Comparison of ENCODE assay signal across 20 cellular contexts in the genomic region with DNA sequence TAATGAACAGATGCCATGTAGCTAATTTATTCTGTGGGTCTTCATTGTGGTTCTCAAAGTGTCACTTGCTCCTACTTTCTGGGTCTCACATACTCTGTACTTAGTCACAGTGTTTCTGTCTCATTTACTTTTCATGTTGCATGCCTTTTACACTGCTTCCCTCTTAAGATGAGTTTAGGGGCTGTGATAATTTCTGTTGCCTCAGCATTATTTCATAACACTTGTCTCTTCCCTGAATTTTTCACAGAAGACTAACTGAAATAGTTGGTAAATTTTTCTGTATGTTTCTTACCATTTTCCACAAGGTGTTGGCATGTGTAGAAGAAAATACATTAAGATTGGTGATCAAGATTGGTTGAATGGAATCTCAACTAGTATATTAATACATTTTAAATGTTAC. TPM values are rescaled to one million over a fixed set of nuclear protein-coding genes. Genes with fewer than 3 reads are reported as not detected.
DNase-seq lines count a peak whose midpoint lies in the region; ATAC-seq, FAIRE-seq and TF ChIP-seq lines count a peak whose summit lies in the region.
"Had no signal": no experiment of that assay in that cellular context is flagged by ENCODE, and none has a peak within 500 bp of the region (broad histone marks: within the 10 kb centered on the region; RNA-seq: fewer than 3 reads in every experiment).

No MANE protein-coding gene starts in this region.

- no TSS peak for BruUV-seq in K562 (replicated peaks; lab: Mats Ljungman, UMichigan)

- intact Hi-C loops in activated CD8-positive, alpha-beta T cell treated with anti-CD3 and anti-CD28 coated beads for 36 hours (cut with micrococcal nuclease), result no loop called here
- intact Hi-C loops in natural killer cell (cut with micrococcal nuclease), result no loop called here
- intact Hi-C loops in K562 (cut with micrococcal nuclease), result no loop called here

- no peak overlapping the region for H3K9ac ChIP-seq in K562 (ENCODE audit: insufficient read depth in 1 of 2, low read depth in 2 of 2, low read length in 2 of 2)

- H3K27me3 Mint-ChIP-seq in activated CD8-positive, alpha-beta T cell treated with anti-CD3 and anti-CD28 coated beads for 36 hours, result no peaks in the 10 kb centered on the region
- no peaks in the 10 kb centered on the region for H3K27me3 Mint-ChIP-seq in activated CD8-positive, alpha-beta T cell treated with anti-CD3 and anti-CD28 coated beads, Interleukin-2, amount 10 ng/mL, durations not matched to agents 7 days and 5 days (ENCODE audit: low read depth)
- H3K27me3 Mint-ChIP-seq in natural killer cell (ENCODE audit: low read depth in 2 of 2), result no peaks in the 10 kb centered on the region
- H3K27me3 Mint-ChIP-seq in natural killer cell treated with Interleukin-12 subunit alpha and Interleukin-12 subunit beta and Interleukin-15 and Interleukin-18, amount 100 ng/mL, for 72 hours, result no peaks in the 10 kb centered on the region
- H3K27me3 Mint-ChIP-seq: CD4-positive, alpha-beta memory T cell had no signal

- no peaks in the 10 kb centered on the region for H3K27me3 ChIP-seq in K562 (ENCODE audit: control insufficient read depth in 2 of 2, insufficient read depth in 2 of 2, low read length in 2 of 2)

- no peak for TF ChIP-seq CTCF in activated CD8-positive, alpha-beta T cell treated with anti-CD3 and anti-CD28 coated beads for 36 hours (IDR thresholded peaks at IDR 0.05)
- TF ChIP-seq CTCF in natural killer cell (IDR thresholded peaks at IDR 0.05) (no peak), K562 (IDR thresholded peaks at IDR 0.05 in 2 of 3, conservative IDR thresholded peaks at IDR 0.05 in 1 of 3; ENCODE audit: insufficient read depth in 2 of 3, low read depth in 1 of 3, low read length in 3 of 3) (no peak)

- no peak for ATAC-seq in activated CD8-positive, alpha-beta T cell treated with anti-CD3 and anti-CD28 coated beads for 36 hours
- no peak for ATAC-seq in activated CD8-positive, alpha-beta T cell treated with anti-CD3 and anti-CD28 coated beads, Interleukin-2, amount 10 ng/mL, durations not matched to agents 7 days and 5 days
- no peak for ATAC-seq in natural killer cell
- no peak for ATAC-seq in natural killer cell treated with Interleukin-12 subunit alpha and Interleukin-12 subunit beta and Interleukin-15 and Interleukin-18, amount 100 ng/mL, for 72 hours
- no peak for ATAC-seq in K562
- ATAC-seq: GM23338, HCT116 had no signal

- H3K36me3 ChIP-seq in K562 (ENCODE audit: control insufficient read depth, insufficient read depth, low read length), result peaks cover 23% of the 10 kb centered on the region; the same call in 1 of the 3 replicates

- peaks cover 0 to 7% of the 10 kb centered on the region in 2 experiments; a peak in 4 of 5 replicates for H3K4me1 ChIP-seq in K562 (replicated peaks in 1 of 2; ENCODE audit: control insufficient read depth in 2 of 2, insufficient read depth in 2 of 2, low read length in 2 of 2)

- no peak for TF ChIP-seq POLR2A in K562 (conservative IDR thresholded peaks at IDR 0.05)

- peaks cover 24% of the 10 kb centered on the region for H3K79me2 ChIP-seq in K562 (ENCODE audit: control insufficient read depth, insufficient read depth, low read length)

- H4K20me1 ChIP-seq in K562 (replicated peaks; ENCODE audit: control insufficient read depth, insufficient read depth, low read length), result no peaks in the 10 kb centered on the region

- FAIRE-seq in K562 (lab: Jason Lieb, UNC), result no peak
- FAIRE-seq: GM12891, GM18507 had no signal

- CTCF ChIA-PET in activated CD8-positive, alpha-beta T cell treated with anti-CD3 and anti-CD28 coated beads for 36 hours (lab: Charles Lee), result no interaction called here
- CTCF ChIA-PET in activated CD8-positive, alpha-beta T cell treated with anti-CD3 and anti-CD28 coated beads, Interleukin-2, amount 10 ng/mL, durations not matched to agents 7 days and 5 days (lab: Charles Lee), result no interaction called here
- CTCF ChIA-PET in K562 (lab: Yijun Ruan, JAX; ENCODE audit: low intra/inter-chr PET ratio), result no interaction called here

- H3K27ac Mint-ChIP-seq in activated CD8-positive, alpha-beta T cell treated with anti-CD3 and anti-CD28 coated beads for 36 hours, result peak overlapping the region; percentile 38
- no peak overlapping the region for H3K27ac Mint-ChIP-seq in activated CD8-positive, alpha-beta T cell treated with anti-CD3 and anti-CD28 coated beads, Interleukin-2, amount 10 ng/mL, durations not matched to agents 7 days and 5 days
- peak overlapping the region; percentile 18 to 34 for H3K27ac Mint-ChIP-seq in natural killer cell
- H3K27ac Mint-ChIP-seq in natural killer cell treated with Interleukin-12 subunit alpha and Interleukin-12 subunit beta and Interleukin-15 and Interleukin-18, amount 100 ng/mL, for 72 hours, result no peak overlapping the region
- H3K27ac Mint-ChIP-seq: GM23338, H9 had no signal

- no peak overlapping the region for H2AFZ ChIP-seq in K562 (ENCODE audit: low read depth, low read length)
- H2AFZ ChIP-seq: GM23338 had no signal

- H3K4me2 ChIP-seq in K562 (ENCODE audit: insufficient read depth, low read length), result no peak overlapping the region
- H3K4me2 ChIP-seq: GM23338 had no signal

- H3K9me1 ChIP-seq in K562 (ENCODE audit: control insufficient read depth, insufficient read depth, low read length), result no peaks in the 10 kb centered on the region

- no peak for DNase-seq in activated CD8-positive, alpha-beta T cell treated with anti-CD3 and anti-CD28 coated beads for 36 hours
- DNase-seq in activated CD8-positive, alpha-beta T cell treated with anti-CD3 and anti-CD28 coated beads, Interleukin-2, amount 10 ng/mL, durations not matched to agents 7 days and 5 days, result no peak
- DNase-seq in natural killer cell, result no peak
- DNase-seq in natural killer cell treated with Interleukin-12 subunit alpha and Interleukin-12 subunit beta and Interleukin-15 and Interleukin-18, amount 100 ng/mL, for 72 hours (ENCODE audit: low spot score), result no peak
- no peak for DNase-seq in K562 (ENCODE audit: extremely low read depth in 1 of 4, low spot score in 3 of 4)
- DNase-seq in mucosa of gallbladder (ENCODE audit: low spot score), result no peak
- no peak for DNase-seq in activated effector memory CD4-positive, alpha-beta T cell treated with Interleukin-2 at 50 U/mL for 16 hours
- DNase-seq: 8988T; C1 segment of cervical spinal cord; Calu3; CD4-positive, alpha-beta memory T cell; COR-L47; DMS53; DMS79 treated with DMSO at 0.1 percent for 48 hours; GF-D8; H9 had no signal

- H3K4me3 ChIP-seq in K562, result no peak overlapping the region
- H3K4me3 ChIP-seq: GM23338 had no signal

- H3K4me3 Mint-ChIP-seq in activated CD8-positive, alpha-beta T cell treated with anti-CD3 and anti-CD28 coated beads for 36 hours, result no peak overlapping the region
- no peak overlapping the region for H3K4me3 Mint-ChIP-seq in activated CD8-positive, alpha-beta T cell treated with anti-CD3 and anti-CD28 coated beads, Interleukin-2, amount 10 ng/mL, durations not matched to agents 7 days and 5 days
- no peak overlapping the region for H3K4me3 Mint-ChIP-seq in natural killer cell
- no peak overlapping the region for H3K4me3 Mint-ChIP-seq in natural killer cell treated with Interleukin-12 subunit alpha and Interleukin-12 subunit beta and Interleukin-15 and Interleukin-18, amount 100 ng/mL, for 72 hours
- H3K4me3 Mint-ChIP-seq: CD4-positive, alpha-beta memory T cell; GM23338; H9 had no signal

- no peak overlapping the region for H3K27ac ChIP-seq in K562 (ENCODE audit: extremely low read depth, low read depth, low read length)

- no peak for TF ChIP-seq EP300 in K562 (IDR thresholded peaks at IDR 0.05; ENCODE audit: low read length)

- in situ Hi-C loops in K562 (cut with MboI), result no loop called here

- H3K9me3 ChIP-seq in K562 (replicated peaks; ENCODE audit: control insufficient read depth, insufficient read depth, low read depth, low read length), result no peaks in the 10 kb centered on the region

- no peaks in the 10 kb centered on the region for H3K9me3 Mint-ChIP-seq in activated CD8-positive, alpha-beta T cell treated with anti-CD3 and anti-CD28 coated beads for 36 hours
- H3K9me3 Mint-ChIP-seq in activated CD8-positive, alpha-beta T cell treated with anti-CD3 and anti-CD28 coated beads, Interleukin-2, amount 10 ng/mL, durations not matched to agents 7 days and 5 days (ENCODE audit: insufficient read depth), result no peaks in the 10 kb centered on the region
- H3K9me3 Mint-ChIP-seq in natural killer cell, result no peaks in the 10 kb centered on the region
- H3K9me3 Mint-ChIP-seq in natural killer cell treated with Interleukin-12 subunit alpha and Interleukin-12 subunit beta and Interleukin-15 and Interleukin-18, amount 100 ng/mL, for 72 hours, result no peaks in the 10 kb centered on the region
- H3K9me3 Mint-ChIP-seq: CD4-positive, alpha-beta memory T cell; GM23338; H9 had no signal

- peaks cover 17% of the 10 kb centered on the region for H3K4me1 Mint-ChIP-seq in activated CD8-positive, alpha-beta T cell treated with anti-CD3 and anti-CD28 coated beads for 36 hours (ENCODE audit: low read depth)
- H3K4me1 Mint-ChIP-seq in activated CD8-positive, alpha-beta T cell treated with anti-CD3 and anti-CD28 coated beads, Interleukin-2, amount 10 ng/mL, durations not matched to agents 7 days and 5 days (ENCODE audit: low read depth), result no peaks in the 10 kb centered on the region
- peaks cover 26 to 31% of the 10 kb centered on the region in 2 donors for H3K4me1 Mint-ChIP-seq in natural killer cell
- peaks cover 0 to 23% of the 10 kb centered on the region in 2 donors for H3K4me1 Mint-ChIP-seq in natural killer cell treated with Interleukin-12 subunit alpha and Interleukin-12 subunit beta and Interleukin-15 and Interleukin-18, amount 100 ng/mL, for 72 hours (ENCODE audit: low read depth in 2 of 2)
- H3K4me1 Mint-ChIP-seq: GM23338, H9 had no signal

- no peak for TF ChIP-seq RAD21 in K562 (CRISPR knock-in tag; conservative IDR thresholded peaks at IDR 0.05 in 1 of 2, IDR thresholded peaks at IDR 0.05 in 1 of 2)

- peaks cover 5% of the 10 kb centered on the region for H3K36me3 Mint-ChIP-seq in activated CD8-positive, alpha-beta T cell treated with anti-CD3 and anti-CD28 coated beads for 36 hours (ENCODE audit: low read depth)
- peaks cover 36% of the 10 kb centered on the region for H3K36me3 Mint-ChIP-seq in activated CD8-positive, alpha-beta T cell treated with anti-CD3 and anti-CD28 coated beads, Interleukin-2, amount 10 ng/mL, durations not matched to agents 7 days and 5 days (ENCODE audit: low read depth)
- peaks cover 10% of the 10 kb centered on the region for H3K36me3 Mint-ChIP-seq in natural killer cell
- H3K36me3 Mint-ChIP-seq in natural killer cell treated with Interleukin-12 subunit alpha and Interleukin-12 subunit beta and Interleukin-15 and Interleukin-18, amount 100 ng/mL, for 72 hours, result peaks cover 12% of the 10 kb centered on the region

- POLR2A ChIA-PET in activated CD8-positive, alpha-beta T cell treated with anti-CD3 and anti-CD28 coated beads for 36 hours (lab: Charles Lee), result no interaction called here
- POLR2A ChIA-PET in activated CD8-positive, alpha-beta T cell treated with anti-CD3 and anti-CD28 coated beads, Interleukin-2, amount 10 ng/mL, durations not matched to agents 7 days and 5 days (lab: Charles Lee), result no interaction called here
- POLR2A ChIA-PET in K562 (lab: Yijun Ruan, JAX), result no interaction called here

RNA-seq across cellular contexts. Expression of gene DENND4C, which starts 59.6 kb away (rescaled TPM):
- total RNA-seq in activated CD8-positive, alpha-beta T cell treated with anti-CD3 and anti-CD28 coated beads for 36 hours, result 10 to 100 TPM; 17.4 to 18.5 TPM
- 10 to 100 TPM; 29.6 to 35.3 TPM for total RNA-seq in activated CD8-positive, alpha-beta T cell treated with anti-CD3 and anti-CD28 coated beads, Interleukin-2, amount 10 ng/mL, durations not matched to agents 7 days and 5 days
- 100 to 1,000 TPM in 2 of 3 donors, 10 to 100 TPM in 1; 82.6 to 115 (median 100) TPM for total RNA-seq in natural killer cell
- total RNA-seq in natural killer cell treated with Interleukin-12 subunit alpha and Interleukin-12 subunit beta and Interleukin-15 and Interleukin-18, amount 100 ng/mL, for 72 hours, result 10 to 100 TPM; 31.8 to 36.5 TPM
- total RNA-seq in K562 (2011; cell fraction: chromatin; rRNA removed; ENCODE audit: low replicate concordance), result 58.3 and 148 TPM in 2 replicates
- total RNA-seq in K562 (2011; cell fraction: nucleolus; rRNA removed), result 21.2 and 29.9 TPM in 2 replicates
- total RNA-seq in K562 (2011; cell fraction: nucleoplasm; rRNA removed), result 52.6 and 70.1 TPM in 2 replicates
- 13.6 and 15.3 TPM in 2 replicates for total RNA-seq in K562 (2014; rRNA removed)
- 24.4 and 26.2 TPM in 2 replicates for total RNA-seq in K562 (2014; rRNA removed; fragmentation: Illumina TruSeq; extraction: Trizol)
- 26.2 and 31.8 TPM in 2 replicates for total RNA-seq in K562 (2015; rRNA removed; fragmentation: Illumina TruSeq; extraction: Trizol)
- 13.8 and 13.9 TPM in 2 replicates for total RNA-seq in K562 (2021)
- polyA plus RNA-seq in K562 (2011; rRNA removed), result 19.3 and 26.0 TPM in 2 replicates
- 4.9 and 9.3 TPM in 2 replicates for polyA plus RNA-seq in K562 (2011; cell fraction: cytosol; rRNA removed)
- polyA plus RNA-seq in K562 (2011; cell fraction: nucleus; rRNA removed), result 16.9 and 17.1 TPM in 2 replicates
- 8.7 and 11.1 TPM in 2 replicates for polyA plus RNA-seq in K562 (2012)
- polyA plus RNA-seq in K562 (2014; fragmentation: Illumina TruSeq; extraction: Trizol), result 12.2 and 14.5 TPM in 2 replicates
- polyA plus RNA-seq in K562 (2014; fragmentation: Nextera tagmentation; extraction: Ambion mirVana), result 1 to 10 TPM; 4.8 to 6.7 TPM
- 9.5 and 13.3 TPM in 2 replicates for polyA plus RNA-seq in K562 (2014; rRNA removed)
- polyA minus RNA-seq in K562 (2011; rRNA and poly(A)+ RNA removed), result 63.2 and 72.7 TPM in 2 replicates
- polyA minus RNA-seq in K562 (2011; cell fraction: cytosol; rRNA and poly(A)+ RNA removed), result 15.4 and 29.7 TPM in 2 replicates
- 39.0 and 62.6 TPM in 2 replicates for polyA minus RNA-seq in K562 (2011; cell fraction: nucleus; rRNA and poly(A)+ RNA removed)
- total RNA-seq in mucosa of gallbladder, result 55.6 TPM

Comparison
In these comparisons a context has a peak if more than half of its experiments do, and no peak if none do; other contexts are left out.
1. H3K27ac Mint-ChIP-seq: peak in activated CD8-positive, alpha-beta T cell treated with anti-CD3 and anti-CD28 coated beads for 36 hours (single experiment) and natural killer cell (2 of 2); none in activated CD8-positive, alpha-beta T cell treated with anti-CD3 and anti-CD28 coated beads, Interleukin-2, amount 10 ng/mL, durations not matched to agents 7 days and 5 days (single experiment) and natural killer cell treated with Interleukin-12 subunit alpha and Interleukin-12 subunit beta and Interleukin-15 and Interleukin-18, amount 100 ng/mL, for 72 hours (0 of 2).